Comparison of ENCODE assay signal across 29 cellular contexts in the genomic region with DNA sequence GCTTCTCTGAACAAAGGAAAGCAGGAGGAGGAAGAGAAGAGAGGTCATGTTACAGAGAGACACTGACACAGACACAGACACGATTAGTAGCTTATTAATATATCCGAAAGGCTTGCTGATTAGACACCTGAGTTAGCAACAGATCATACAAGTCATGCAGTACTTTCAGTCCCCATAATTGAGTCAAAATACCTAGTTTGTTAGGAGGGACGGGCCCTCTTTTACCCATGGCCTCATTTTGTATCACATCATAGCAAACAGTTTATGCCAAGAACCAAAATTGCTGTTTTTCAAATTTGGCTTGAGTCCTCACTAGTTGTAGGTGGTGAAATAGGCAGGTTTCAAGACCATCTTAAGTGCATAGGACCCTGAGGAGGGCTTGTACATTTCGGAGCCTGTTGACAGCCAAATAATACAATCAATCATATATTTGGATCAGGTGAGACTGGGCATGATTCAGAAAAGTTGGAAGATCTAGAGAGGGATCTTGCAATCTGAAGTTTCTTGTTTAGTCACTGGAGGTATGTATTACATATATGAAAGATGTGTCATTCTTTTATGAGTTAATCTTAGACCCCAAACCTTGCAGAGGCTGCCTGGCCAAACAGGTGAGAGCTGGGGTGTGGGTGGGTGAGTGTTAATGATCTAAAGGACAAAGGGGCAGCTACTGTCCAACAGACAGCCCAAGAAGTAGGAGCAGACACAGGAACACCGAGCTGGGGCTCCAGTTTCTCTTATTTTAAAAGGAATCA.
DNase-seq lines count a peak whose midpoint lies in the region; ATAC-seq and TF ChIP-seq lines count a peak whose summit lies in the region.
"Had no signal": no experiment of that assay in that cellular context is flagged by ENCODE, and none has a peak within 500 bp of the region (broad histone marks: within the 10 kb centered on the region; RNA-seq: fewer than 3 reads in every experiment).

No MANE protein-coding gene starts in this region.

- POLR2A ChIA-PET in PC-3 (lab: Charles Lee; ENCODE audit: unreplicated experiment) = no interaction called here

- intact Hi-C loops in PC-3 (cut with micrococcal nuclease) (no loop called here), colonic mucosa (cut with DNase I) (no loop called here), Calu3 (cut with micrococcal nuclease; ENCODE audit: unreplicated experiment) (no loop called here)

- H3K27me3 Mint-ChIP-seq in activated T-cell treated with anti-CD3 and anti-CD28 coated beads, Interleukin-2, amount 50 U/mL, for 24 hours = no peaks in the 10 kb centered on the region
- H3K27me3 Mint-ChIP-seq in endothelial cell (ENCODE audit: unreplicated experiment) (peaks cover 8% of the 10 kb centered on the region), progenitor cell of endocrine pancreas (no peaks in the 10 kb centered on the region), Calu3 (ENCODE audit: unreplicated experiment) (no peaks in the 10 kb centered on the region)
- H3K27me3 Mint-ChIP-seq: activated B cell treated with CpG ODN at 0.5 μM for 24 hours; activated naive CD8-positive, alpha-beta T cell; naive B cell had no signal

- H3K27me3 ChIP-seq in PC-3 (ENCODE audit: low read length) (no peaks in the 10 kb centered on the region), colonic mucosa (no peaks in the 10 kb centered on the region)
- H3K27me3 ChIP-seq: BE2C, esophagus squamous epithelium, gastrocnemius medialis, left lung, upper lobe of right lung had no signal

- H3K36me3 Mint-ChIP-seq in activated T-cell treated with anti-CD3 and anti-CD28 coated beads, Interleukin-2, amount 50 U/mL, for 24 hours (ENCODE audit: low read depth) = peaks cover 35% of the 10 kb centered on the region
- H3K36me3 Mint-ChIP-seq in endothelial cell (ENCODE audit: low read depth, unreplicated experiment) (peaks cover 58% of the 10 kb centered on the region), progenitor cell of endocrine pancreas (ENCODE audit: insufficient read depth) (peaks cover 27% of the 10 kb centered on the region), Calu3 (ENCODE audit: insufficient read depth, unreplicated experiment) (peaks cover 6% of the 10 kb centered on the region)

- H3K9me2 ChIP-seq in PC-3 (replicated peaks; ENCODE audit: low read length) = no peaks in the 10 kb centered on the region

- no peak overlapping the region for H3K9ac ChIP-seq in PC-3 (ENCODE audit: low read length)
- no peak overlapping the region for H3K9ac ChIP-seq in colonic mucosa (ENCODE audit: low read depth in 2 of 2, low read length in 2 of 2)

- peaks cover 6% of the 10 kb centered on the region; the same call in 1 of the 2 replicates for H3K4me1 ChIP-seq in PC-3 (ENCODE audit: insufficient read depth, low read length)
- H3K4me1 ChIP-seq in colonic mucosa = no peaks in the 10 kb centered on the region
- H3K4me1 ChIP-seq: BE2C, Caco-2, esophagus squamous epithelium, gastrocnemius medialis, left lung, upper lobe of right lung had no signal

- CTCF ChIA-PET in PC-3 (lab: Charles Lee) (no interaction called here), Calu3 (lab: Charles Lee) (no interaction called here)

- H3K79me2 ChIP-seq in PC-3 (ENCODE audit: low read length) = no peaks in the 10 kb centered on the region

- H4K20me1 ChIP-seq in PC-3 (ENCODE audit: low read length) = no peaks in the 10 kb centered on the region

- no peak overlapping the region for H3K4me3 Mint-ChIP-seq in activated T-cell treated with anti-CD3 and anti-CD28 coated beads, Interleukin-2, amount 50 U/mL, for 24 hours
- H3K4me3 Mint-ChIP-seq in endothelial cell (ENCODE audit: unreplicated experiment) (peak overlapping the region; percentile 47), progenitor cell of endocrine pancreas (ENCODE audit: low read depth) (no peak overlapping the region), Calu3 (ENCODE audit: low read depth, unreplicated experiment) (no peak overlapping the region)
- H3K4me3 Mint-ChIP-seq: activated B cell treated with CpG ODN at 0.5 μM for 24 hours; activated naive CD8-positive, alpha-beta T cell; activated T-helper 1 cell treated with anti-CD3 and anti-CD28 coated beads, Interleukin-12 subunit alpha, Interleukin-12 subunit beta, Interleukin-2, Interleukin-4 antibody, amounts not matched to agents 30 ng/mL and 10 ng/mL and 1 ng/mL, durations not matched to agents 14 hours and 24 hours and 36 hours; endodermal cell; naive B cell had no signal

- no peak for TF ChIP-seq CTCF in PC-3 (conservative IDR thresholded peaks at IDR 0.05; ENCODE audit: low read depth, low read length)
- no peak for TF ChIP-seq CTCF in endothelial cell (IDR thresholded peaks at IDR 0.05; ENCODE audit: unreplicated experiment)
- TF ChIP-seq CTCF in progenitor cell of endocrine pancreas (IDR thresholded peaks at IDR 0.05; ENCODE audit: unreplicated experiment) = no peak
- no peak for TF ChIP-seq CTCF in colonic mucosa (IDR thresholded peaks at IDR 0.05)
- TF ChIP-seq CTCF in Calu3 (IDR thresholded peaks at IDR 0.05; ENCODE audit: unreplicated experiment) = no peak

- BruUV-seq in PC-3 (replicated peaks; lab: Mats Ljungman, UMichigan) (no TSS peak), Calu3 (replicated peaks; lab: Mats Ljungman, UMichigan) (no TSS peak)

- H3K36me3 ChIP-seq in PC-3 (ENCODE audit: low read depth, low read length) = no peaks in the 10 kb centered on the region
- H3K36me3 ChIP-seq in colonic mucosa = no peaks in the 10 kb centered on the region
- H3K36me3 ChIP-seq: BE2C had no signal

- H3F3A ChIP-seq in PC-3 (ENCODE audit: low read length, unreplicated experiment) = no peaks in the 10 kb centered on the region

- no peaks in the 10 kb centered on the region for H3K9me3 Mint-ChIP-seq in activated T-cell treated with anti-CD3 and anti-CD28 coated beads, Interleukin-2, amount 50 U/mL, for 24 hours
- H3K9me3 Mint-ChIP-seq in endothelial cell (ENCODE audit: unreplicated experiment) (no peaks in the 10 kb centered on the region), progenitor cell of endocrine pancreas (ENCODE audit: low read depth) (no peaks in the 10 kb centered on the region), Calu3 (ENCODE audit: low read depth, unreplicated experiment) (no peaks in the 10 kb centered on the region)
- H3K9me3 Mint-ChIP-seq: activated B cell treated with CpG ODN at 0.5 μM for 24 hours; activated T-helper 1 cell treated with anti-CD3 and anti-CD28 coated beads, Interleukin-12 subunit alpha, Interleukin-12 subunit beta, Interleukin-2, Interleukin-4 antibody, amounts not matched to agents 30 ng/mL and 10 ng/mL and 1 ng/mL, durations not matched to agents 14 hours and 24 hours and 36 hours; endodermal cell; naive B cell had no signal

- H3K4me3 ChIP-seq in PC-3 (ENCODE audit: low read length) (no peak overlapping the region), colonic mucosa (no peak overlapping the region)
- H3K4me3 ChIP-seq: esophagus squamous epithelium, gastrocnemius medialis, left lung, upper lobe of right lung had no signal

- peaks cover 28% of the 10 kb centered on the region for H3K4me1 Mint-ChIP-seq in activated T-cell treated with anti-CD3 and anti-CD28 coated beads, Interleukin-2, amount 50 U/mL, for 24 hours (ENCODE audit: low read depth)
- H3K4me1 Mint-ChIP-seq in endothelial cell (ENCODE audit: unreplicated experiment) = no peaks in the 10 kb centered on the region
- H3K4me1 Mint-ChIP-seq in progenitor cell of endocrine pancreas (ENCODE audit: low read depth) = no peaks in the 10 kb centered on the region
- no peaks in the 10 kb centered on the region for H3K4me1 Mint-ChIP-seq in Calu3 (ENCODE audit: low read depth, unreplicated experiment)
- H3K4me1 Mint-ChIP-seq: activated B cell treated with CpG ODN at 0.5 μM for 24 hours, naive B cell had no signal

- peak; percentile 48 for ATAC-seq in PC-3
- ATAC-seq: gastrocnemius medialis, left lung, Panc1, upper lobe of right lung had no signal

- no peak overlapping the region for H2AFZ ChIP-seq in PC-3 (ENCODE audit: low read length)

- no peak for DNase-seq in activated T-cell treated with anti-CD3 and anti-CD28 coated beads, Interleukin-2, amount 50 U/mL, for 24 hours
- no peak for DNase-seq in activated T-cell treated with anti-CD3 and anti-CD28 coated beads for 4 hours
- peak; percentile 25 for DNase-seq in PC-3
- no peak for DNase-seq in endothelial cell (ENCODE audit: low spot score)
- DNase-seq in progenitor cell of endocrine pancreas (ENCODE audit: low spot score, unreplicated experiment) = no peak
- DNase-seq in putamen (ENCODE audit: low spot score) = no peak
- no peak for DNase-seq in colonic mucosa
- DNase-seq in Calu3 = no peak
- DNase-seq: activated B cell treated with CpG ODN at 0.5 μM for 24 hours, aorta, BE2C, Caco-2, DMS79, endodermal cell, esophagus squamous epithelium, gastrocnemius medialis, GF-D8, HCEC 1CT, left lung, naive B cell, NCI-H1105, NCI-H187 treated with DMSO at 0.1 percent for 48 hours, NCI-H526, nucleus accumbens, SIG-M5, upper lobe of right lung had no signal

- H3K4me2 ChIP-seq in PC-3 (ENCODE audit: low read length) = no peak overlapping the region

- H3K27ac ChIP-seq in PC-3 (ENCODE audit: low read length) (no peak overlapping the region), colonic mucosa (no peak overlapping the region)
- H3K27ac ChIP-seq: esophagus squamous epithelium, gastrocnemius medialis, left lung, upper lobe of right lung had no signal

- no peaks in the 10 kb centered on the region for H3K9me3 ChIP-seq in PC-3 (ENCODE audit: low read length)
- H3K9me3 ChIP-seq in colonic mucosa = no peaks in the 10 kb centered on the region
- H3K9me3 ChIP-seq: BE2C, Caco-2, esophagus squamous epithelium, gastrocnemius medialis, left lung, upper lobe of right lung had no signal

- H3K27ac Mint-ChIP-seq in activated T-cell treated with anti-CD3 and anti-CD28 coated beads, Interleukin-2, amount 50 U/mL, for 24 hours = peak overlapping the region; percentile 42
- peak overlapping the region; percentile 48 for H3K27ac Mint-ChIP-seq in endothelial cell (ENCODE audit: unreplicated experiment)
- H3K27ac Mint-ChIP-seq in progenitor cell of endocrine pancreas = peak overlapping the region; percentile 62
- H3K27ac Mint-ChIP-seq in Calu3 (ENCODE audit: unreplicated experiment) = no peak overlapping the region
- H3K27ac Mint-ChIP-seq: activated B cell treated with CpG ODN at 0.5 μM for 24 hours; activated naive CD8-positive, alpha-beta T cell; activated T-helper 1 cell treated with anti-CD3 and anti-CD28 coated beads, Interleukin-12 subunit alpha, Interleukin-12 subunit beta, Interleukin-2, Interleukin-4 antibody, amounts not matched to agents 30 ng/mL and 10 ng/mL and 1 ng/mL, durations not matched to agents 14 hours and 24 hours and 36 hours; endodermal cell had no signal
